ENCODE assay signal across 22 cellular contexts in genomic region chr3:96416549-96417255, GRCh38.
"Had no signal": no experiment of that assay in that cellular context is flagged by ENCODE, and none has a peak within 500 bp of the region (broad histone marks: within the 10 kb centered on the region; RNA-seq: fewer than 3 reads in every experiment).

No MANE protein-coding gene starts in this region.

- H3K4me1 Mint-ChIP-seq: activated CD4-positive, alpha-beta memory T cell treated with anti-CD3 and anti-CD28 coated beads, Interleukin-2, amount 10 ng/mL, durations not matched to agents 7 days and 5 days; activated CD4-positive, alpha-beta T cell treated with anti-CD3 and anti-CD28 coated beads, Interleukin-2, amount 10 ng/mL, durations not matched to agents 7 days and 5 days; activated naive CD8-positive, alpha-beta T cell treated with anti-CD3 and anti-CD28 coated beads, Interleukin-2, amount 50 U/mL, for 24 hours; naive thymus-derived CD4-positive, alpha-beta T cell had no signal

- H3K27ac Mint-ChIP-seq: activated CD4-positive, alpha-beta memory T cell treated with anti-CD3 and anti-CD28 coated beads, Interleukin-2, amount 10 ng/mL, durations not matched to agents 7 days and 5 days; activated CD4-positive, alpha-beta T cell treated with anti-CD3 and anti-CD28 coated beads, Interleukin-2, amount 10 ng/mL, durations not matched to agents 7 days and 5 days; activated naive CD8-positive, alpha-beta T cell treated with anti-CD3 and anti-CD28 coated beads, Interleukin-2, amount 50 U/mL, for 24 hours; activated T-cell treated with anti-CD3 and anti-CD28 coated beads, Interleukin-2, amount 50 U/mL, for 24 hours; naive thymus-derived CD4-positive, alpha-beta T cell had no signal

- H3K4me2 ChIP-seq: hepatocyte had no signal

- H3K9me3 ChIP-seq: breast epithelium, gastroesophageal sphincter, right atrium auricular region, testis had no signal

- H3K4me3 Mint-ChIP-seq: activated CD4-positive, alpha-beta memory T cell treated with anti-CD3 and anti-CD28 coated beads, Interleukin-2, amount 10 ng/mL, durations not matched to agents 7 days and 5 days; activated CD4-positive, alpha-beta T cell treated with anti-CD3 and anti-CD28 coated beads, Interleukin-2, amount 10 ng/mL, durations not matched to agents 7 days and 5 days; activated naive CD8-positive, alpha-beta T cell treated with anti-CD3 and anti-CD28 coated beads, Interleukin-2, amount 50 U/mL, for 24 hours; activated T-cell treated with anti-CD3 and anti-CD28 coated beads, Interleukin-2, amount 50 U/mL, for 24 hours; naive thymus-derived CD4-positive, alpha-beta T cell had no signal

- ATAC-seq: activated naive CD8-positive, alpha-beta T cell treated with anti-CD3 and anti-CD28 coated beads, Interleukin-2, amount 50 U/mL, for 24 hours; gastroesophageal sphincter; naive thymus-derived CD4-positive, alpha-beta T cell; stimulated activated naive CD8-positive, alpha-beta T cell treated with anti-CD3 and anti-CD28 coated beads, Interleukin-15, Interleukin-2, amounts not matched to agents 100 U/mL and 50 U/mL, for 24 hours had no signal

- H3K4me1 ChIP-seq: breast epithelium, gastroesophageal sphincter, parathyroid adenoma, right atrium auricular region, testis had no signal

- H3K79me2 ChIP-seq: hepatocyte, parathyroid adenoma had no signal

- H3K4me3 ChIP-seq: breast epithelium, gastroesophageal sphincter, hepatocyte, right atrium auricular region, testis had no signal

- H3K36me3 Mint-ChIP-seq: naive thymus-derived CD4-positive, alpha-beta T cell had no signal

- H3K27ac ChIP-seq: breast epithelium, gastroesophageal sphincter, hepatocyte, parathyroid adenoma, right atrium auricular region, testis, WERI-Rb-1 had no signal

- H2AFZ ChIP-seq: hepatocyte, parathyroid adenoma had no signal

- DNase-seq: activated CD4-positive, alpha-beta memory T cell treated with anti-CD3 and anti-CD28 coated beads, Interleukin-2, amount 10 ng/mL, durations not matched to agents 7 days and 5 days; activated CD4-positive, alpha-beta T cell treated with anti-CD3 and anti-CD28 coated beads, Interleukin-2, amount 10 ng/mL, durations not matched to agents 7 days and 5 days; activated CD4-positive, CD25-positive, alpha-beta regulatory T cell treated with anti-CD3 and anti-CD28 coated beads, Interleukin-2, amount 50 U/mL, for 72 hours; activated CD8-positive, alpha-beta memory T cell treated with anti-CD3 and anti-CD28 coated beads, Interleukin-2, amount 50 U/mL, for 48 hours; activated gamma-delta T cell; activated naive CD4-positive, alpha-beta T cell treated with anti-CD3 and anti-CD28 coated beads, Interleukin-2, amount 50 U/mL, for 16 hours; activated naive CD8-positive, alpha-beta T cell treated with anti-CD3 and anti-CD28 coated beads, Interleukin-2, amount 50 U/mL, for 24 hours; activated T-cell treated with anti-CD3 and anti-CD28 coated beads, Interleukin-2, amount 50 U/mL, for 24 hours; central memory CD4-positive, alpha-beta T cell; midbrain; naive thymus-derived CD4-positive, alpha-beta T cell; nucleus accumbens; stimulated activated CD4-positive, alpha-beta T cell treated with anti-CD3 and anti-CD28 coated beads, Interleukin-2, amount 100 ng/mL, for 48 hours; stimulated activated naive CD8-positive, alpha-beta T cell treated with anti-CD3 and anti-CD28 coated beads, Interleukin-15, Interleukin-2, amounts not matched to agents 100 U/mL and 50 U/mL, for 24 hours; testis; trophoblast cell; WERI-Rb-1 had no signal

- H3K27me3 Mint-ChIP-seq: activated CD4-positive, alpha-beta memory T cell treated with anti-CD3 and anti-CD28 coated beads, Interleukin-2, amount 10 ng/mL, durations not matched to agents 7 days and 5 days; activated CD4-positive, alpha-beta T cell treated with anti-CD3 and anti-CD28 coated beads, Interleukin-2, amount 10 ng/mL, durations not matched to agents 7 days and 5 days; activated naive CD8-positive, alpha-beta T cell treated with anti-CD3 and anti-CD28 coated beads, Interleukin-2, amount 50 U/mL, for 24 hours; activated T-cell treated with anti-CD3 and anti-CD28 coated beads, Interleukin-2, amount 50 U/mL, for 24 hours; naive thymus-derived CD4-positive, alpha-beta T cell had no signal

- H3K9me3 Mint-ChIP-seq: activated CD4-positive, alpha-beta memory T cell treated with anti-CD3 and anti-CD28 coated beads, Interleukin-2, amount 10 ng/mL, durations not matched to agents 7 days and 5 days had no signal

- H3K27me3 ChIP-seq: breast epithelium, gastroesophageal sphincter, hepatocyte, right atrium auricular region, testis had no signal

- H3K36me3 ChIP-seq: breast epithelium, gastroesophageal sphincter, right atrium auricular region, WERI-Rb-1 had no signal
